Comparison of ENCODE assay signal across 28 cellular contexts in genomic region chr16:84199097-84199496, GRCh38. TPM values are rescaled to one million over a fixed set of nuclear protein-coding genes. Genes with fewer than 3 reads are reported as not detected.
DNase-seq lines count a peak whose midpoint lies in the region; ATAC-seq and TF ChIP-seq lines count a peak whose summit lies in the region.
"Had no signal": no experiment of that assay in that cellular context is flagged by ENCODE, and none has a peak within 500 bp of the region (broad histone marks: within the 10 kb centered on the region; RNA-seq: fewer than 3 reads in every experiment).

No MANE protein-coding gene starts in this region.

- no peaks in the 10 kb centered on the region for H3K27me3 ChIP-seq in BLaER1
- no peaks in the 10 kb centered on the region for H3K27me3 ChIP-seq in GM23338 (ENCODE audit: insufficient read depth)
- H3K27me3 ChIP-seq in neural progenitor cell, result no peaks in the 10 kb centered on the region
- H3K27me3 ChIP-seq in BE2C, result no peaks in the 10 kb centered on the region

- peak overlapping the region; percentile 37; the same call in 1 of the 2 replicates for H3K4me2 ChIP-seq in BLaER1
- H3K4me2 ChIP-seq in GM23338, result no peak overlapping the region
- no peak overlapping the region for H3K4me2 ChIP-seq in neural progenitor cell

- CTCF ChIA-PET in WTC11 (lab: Charles Lee) (interaction anchor here (1.5 kb wide), 1 partner anchor 12 kb away, joined by 16 read pairs; the partner anchor contains the start of gene TAF1C), RWPE1 (lab: Yijun Ruan, JAX) (interaction anchor here (1.5 kb wide), 1 partner anchor 12 kb away, joined by 6 read pairs; no protein-coding TSS in a partner anchor)

- no peaks in the 10 kb centered on the region for H3F3A ChIP-seq in GM23338 (replicated peaks; ENCODE audit: low read depth)
- no peaks in the 10 kb centered on the region for H3F3A ChIP-seq in neural progenitor cell (ENCODE audit: low read depth)

- H2AFZ ChIP-seq in GM23338 (no peak overlapping the region), neural progenitor cell (replicated peaks) (peak overlapping the region; percentile 46)

- H3K9me3 ChIP-seq in BLaER1, result no peaks in the 10 kb centered on the region
- H3K9me3 ChIP-seq in neural progenitor cell (ENCODE audit: low read depth), result no peaks in the 10 kb centered on the region
- H3K9me3 ChIP-seq in BE2C, result no peaks in the 10 kb centered on the region

- ATAC-seq in GM23338 (peak; percentile 58), WTC11 (peak; percentile 44), HG03460 (IDR thresholded peaks at IDR 0.05; ENCODE audit: unreplicated experiment) (no peak)
- ATAC-seq: HepG2 had no signal

- H3K36me3 Mint-ChIP-seq in GM23338 (ENCODE audit: low read depth), result no peaks in the 10 kb centered on the region
- no peaks in the 10 kb centered on the region for H3K36me3 Mint-ChIP-seq in WTC11
- no peaks in the 10 kb centered on the region for H3K36me3 Mint-ChIP-seq in neural progenitor cell
- H3K36me3 Mint-ChIP-seq: CD8-positive, alpha-beta memory T cell had no signal

- no peak overlapping the region for H3K27ac ChIP-seq in BLaER1
- H3K27ac ChIP-seq in GM23338 (ENCODE audit: low read depth), result no peak overlapping the region
- H3K27ac ChIP-seq in neural progenitor cell, result no peak overlapping the region
- no peak overlapping the region for H3K27ac ChIP-seq in RWPE1

- no peak overlapping the region for H3K9ac ChIP-seq in BLaER1
- H3K9ac ChIP-seq in neural progenitor cell, result no peak overlapping the region

- no peaks in the 10 kb centered on the region for H4K20me1 ChIP-seq in BLaER1
- H4K20me1 ChIP-seq in GM23338 (replicated peaks; ENCODE audit: insufficient read depth), result no peaks in the 10 kb centered on the region
- no peaks in the 10 kb centered on the region for H4K20me1 ChIP-seq in neural progenitor cell (ENCODE audit: low read depth)

- DNase-seq in GM23338 (ENCODE audit: low spot score) (no peak), WTC11 (ENCODE audit: low spot score) (no peak), neural progenitor cell (ENCODE audit: low spot score) (no peak), RWPE1 (ENCODE audit: low spot score) (no peak), T-helper 2 cell (no peak), BE2C (no peak)
- DNase-seq: 8988T; CD8-positive, alpha-beta memory T cell; DMS 273 treated with DMSO at 0.1 percent for 48 hours; DMS79; GDM1; Karpas-422; NCI-H1092 treated with DMSO at 0.1 percent for 48 hours; NCI-H1436; NCI-H187; NCI-H2081 treated with DMSO at 0.1 percent for 48 hours; NCI-H2171 treated with DMSO at 0.1 percent for 48 hours; NCI-H446; NCI-H524 treated with DMSO at 0.1 percent for 48 hours; NCI-H774; RPMI8226; SHP77 had no signal

- H3K27ac Mint-ChIP-seq in GM23338, result no peak overlapping the region
- peak overlapping the region; percentile 36; the same call in 1 of the 2 replicates for H3K27ac Mint-ChIP-seq in WTC11
- H3K27ac Mint-ChIP-seq in neural progenitor cell, result peak overlapping the region; percentile 80
- H3K27ac Mint-ChIP-seq: CD8-positive, alpha-beta memory T cell had no signal

- POLR2A ChIA-PET in WTC11 (lab: Charles Lee) (no interaction called here), RWPE1 (lab: Yijun Ruan, JAX; ENCODE audit: low non-redundant PET) (no interaction called here)

- H3K4me3 Mint-ChIP-seq in GM23338, result no peak overlapping the region
- H3K4me3 Mint-ChIP-seq in WTC11, result no peak overlapping the region
- no peak overlapping the region for H3K4me3 Mint-ChIP-seq in neural progenitor cell
- H3K4me3 Mint-ChIP-seq: CD8-positive, alpha-beta memory T cell had no signal

- H3K4me1 Mint-ChIP-seq in GM23338 (peaks cover 17% of the 10 kb centered on the region), WTC11 (0 out of 2 replicates have a peak, but pooled peaks cover 3% of the 10 kb centered on the region), neural progenitor cell (peaks cover 14% of the 10 kb centered on the region)

- H3K79me2 ChIP-seq in GM23338 (replicated peaks; ENCODE audit: insufficient read depth) (no peaks in the 10 kb centered on the region), neural progenitor cell (ENCODE audit: low read depth) (no peaks in the 10 kb centered on the region)

- H3K4me1 ChIP-seq in BLaER1, result peaks cover 58% of the 10 kb centered on the region
- no peaks in the 10 kb centered on the region for H3K4me1 ChIP-seq in GM23338 (ENCODE audit: insufficient read depth)
- peaks cover 8% of the 10 kb centered on the region for H3K4me1 ChIP-seq in neural progenitor cell
- H3K4me1 ChIP-seq in BE2C, result no peaks in the 10 kb centered on the region

- no peak overlapping the region for H3K4me3 ChIP-seq in BLaER1
- no peak overlapping the region for H3K4me3 ChIP-seq in GM23338
- no peak overlapping the region for H3K4me3 ChIP-seq in neural progenitor cell
- H3K4me3 ChIP-seq in BE2C (ENCODE audit: low read depth, low read length), result no peak overlapping the region
- H3K4me3 ChIP-seq: GM12878 had no signal

- TF ChIP-seq CTCF in GM23338 (conservative IDR thresholded peaks at IDR 0.05; ENCODE audit: low read depth in 2 of 2) (no peak), WTC11 (IDR thresholded peaks at IDR 0.05) (no peak), neural progenitor cell (IDR thresholded peaks at IDR 0.05) (no peak), RWPE1 (conservative IDR thresholded peaks at IDR 0.05; ENCODE audit: low read depth) (no peak), BE2C (IDR thresholded peaks at IDR 0.05; ENCODE audit: low read depth, low read length) (no peak)

- H3K9me3 Mint-ChIP-seq in GM23338, result no peaks in the 10 kb centered on the region
- H3K9me3 Mint-ChIP-seq in WTC11, result peaks cover 3% of the 10 kb centered on the region; the same call in 1 of the 2 replicates
- H3K9me3 Mint-ChIP-seq in neural progenitor cell, result no peaks in the 10 kb centered on the region
- H3K9me3 Mint-ChIP-seq: CD8-positive, alpha-beta memory T cell had no signal

- H3K36me3 ChIP-seq in BLaER1, result no peaks in the 10 kb centered on the region
- no peaks in the 10 kb centered on the region for H3K36me3 ChIP-seq in GM23338 (ENCODE audit: insufficient read depth)
- no peaks in the 10 kb centered on the region for H3K36me3 ChIP-seq in neural progenitor cell
- H3K36me3 ChIP-seq in BE2C, result no peaks in the 10 kb centered on the region

- no peaks in the 10 kb centered on the region for H3K9me2 ChIP-seq in GM23338 (ENCODE audit: insufficient read depth)

- peaks cover 10% of the 10 kb centered on the region for H3K27me3 Mint-ChIP-seq in GM23338 (ENCODE audit: insufficient read depth, low read depth, poor library complexity)
- H3K27me3 Mint-ChIP-seq in WTC11 (ENCODE audit: low read depth), result no peaks in the 10 kb centered on the region
- peaks cover 13% of the 10 kb centered on the region for H3K27me3 Mint-ChIP-seq in neural progenitor cell (ENCODE audit: insufficient read depth, low read depth)

TF ChIP-seq in GM23338, 12 proteins besides CTCF, POLR2A, EP300 and RAD21 (continues in another document):
- TF ChIP-seq JUNB (IDR thresholded peaks at IDR 0.05; ENCODE audit: unreplicated experiment), result no peak
- TF ChIP-seq ETS1 (IDR thresholded peaks at IDR 0.05), result no peak

RNA-seq across cellular contexts. Expression of gene ADAD2, which starts 8.1 kb away (rescaled TPM):
- 1.5 and 4.5 TPM in 2 replicates for total RNA-seq in GM23338 (2014; rRNA removed; shearing (Covaris generic))
- 1.1 and 1.6 TPM in 2 replicates for polyA plus RNA-seq in GM23338 (2016; fragmentation: Nextera tagmentation; extraction: Ambion mirVana)
- total RNA-seq in WTC11 (2021) (0.71 to 1.6 TPM (median 1.4 TPM) in 3 replicates), neural progenitor cell (ENCODE audit: low replicate concordance) (not detected in 2 replicates)
- not detected for polyA plus RNA-seq in BE2C (2012; ENCODE audit: insufficient read depth, insufficient read length, low read depth)
- total RNA-seq: HepG2, HT1080 had no signal
- polyA plus RNA-seq: BJ; CD8-positive, alpha-beta memory T cell; HepG2 had no signal

RNA-seq across cellular contexts. Expression of gene TAF1C, which starts 12.2 kb away (rescaled TPM):
- total RNA-seq in GM23338 (2014; rRNA removed; shearing (Covaris generic)), result 51.9 and 57.4 TPM in 2 replicates
- polyA plus RNA-seq in GM23338 (2016; fragmentation: Nextera tagmentation; extraction: Ambion mirVana), result 37.2 and 39.1 TPM in 2 replicates
- 71.2 to 89.7 TPM (median 74.7 TPM) in 3 replicates for total RNA-seq in WTC11 (2021)
- total RNA-seq in neural progenitor cell (ENCODE audit: low replicate concordance), result 23.3 and 70.3 TPM in 2 replicates
- 73.4 TPM for polyA plus RNA-seq in BE2C (2012; ENCODE audit: insufficient read depth, insufficient read length, low read depth)

RNA-seq across cellular contexts. Expression of gene KCNG4, which starts 40.7 kb away (rescaled TPM):
- total RNA-seq in GM23338 (2014; rRNA removed; shearing (Covaris generic)), result 0.07 TPM in 1 of 2 replicates, not detected in the other
- not detected in 2 replicates for polyA plus RNA-seq in GM23338 (2016; fragmentation: Nextera tagmentation; extraction: Ambion mirVana)
- not detected in 3 replicates for total RNA-seq in WTC11 (2021)
- total RNA-seq in neural progenitor cell (ENCODE audit: low replicate concordance), result not detected in 2 replicates
- 0.17 TPM for polyA plus RNA-seq in BE2C (2012; ENCODE audit: insufficient read depth, insufficient read length, low read depth)
- total RNA-seq: CD8-positive, alpha-beta memory T cell; GM12878; HepG2; HT1080 had no signal
- polyA plus RNA-seq: BJ; CD8-positive, alpha-beta memory T cell; GM12878; HepG2 had no signal

RNA-seq across cellular contexts. Expression of gene DNAAF1, which starts 54.0 kb away (rescaled TPM):
- 0.42 TPM in 1 of 2 replicates, not detected in the other for total RNA-seq in GM23338 (2014; rRNA removed; shearing (Covaris generic))
- polyA plus RNA-seq in GM23338 (2016; fragmentation: Nextera tagmentation; extraction: Ambion mirVana), result 0.28 and 0.42 TPM in 2 replicates
- total RNA-seq in WTC11 (2021) (0.09 to 0.62 TPM (median 0.20 TPM) in 3 replicates), neural progenitor cell (ENCODE audit: low replicate concordance) (0.11 and 0.12 TPM in 2 replicates)
- polyA plus RNA-seq in BE2C (2012; ENCODE audit: insufficient read depth, insufficient read length, low read depth), result 14.1 TPM
- total RNA-seq: GM12878, HT1080 had no signal
- polyA plus RNA-seq: BJ, HepG2 had no signal

RNA-seq across cellular contexts. Expression of gene HSDL1, which starts 54.1 kb away (rescaled TPM):
- total RNA-seq in GM23338 (2014; rRNA removed; shearing (Covaris generic)), result 46.1 and 47.4 TPM in 2 replicates
- polyA plus RNA-seq in GM23338 (2016; fragmentation: Nextera tagmentation; extraction: Ambion mirVana), result 15.2 and 16.6 TPM in 2 replicates
- total RNA-seq in WTC11 (2021) (48.6 to 58.1 TPM (median 53.4 TPM) in 3 replicates), neural progenitor cell (ENCODE audit: low replicate concordance) (71.8 and 101 TPM in 2 replicates)
- 17.4 TPM for polyA plus RNA-seq in BE2C (2012; ENCODE audit: insufficient read depth, insufficient read length, low read depth)
